ENCODE assay signal across 38 cellular contexts in genomic region chr5:168910874-168911273, GRCh38.
"Had no signal": no experiment of that assay in that cellular context is flagged by ENCODE, and none has a peak within 500 bp of the region (broad histone marks: within the 10 kb centered on the region; RNA-seq: fewer than 3 reads in every experiment).

No MANE protein-coding gene starts in this region.

- H3K9me3 Mint-ChIP-seq: activated naive CD4-positive, alpha-beta T cell treated with anti-CD3 and anti-CD28 coated beads for 36 hours; activated naive CD4-positive, alpha-beta T cell treated with anti-CD3 and anti-CD28 coated beads, Interleukin-2, amount 10 ng/mL, durations not matched to agents 7 days and 5 days; activated naive CD4-positive, alpha-beta T cell treated with anti-CD3 and anti-CD28 coated beads, Interleukin-2, amount 50 U/mL, for 24 hours; activated naive CD4-positive, alpha-beta T cell treated with anti-CD3 and anti-CD28 coated beads, Interleukin-2, amount 50 U/mL, for 72 hours; activated naive CD8-positive, alpha-beta T cell treated with anti-CD3 and anti-CD28 coated beads for 36 hours; activated naive CD8-positive, alpha-beta T cell treated with anti-CD3 and anti-CD28 coated beads, Interleukin-2, amount 10 ng/mL, durations not matched to agents 7 days and 5 days; activated naive CD8-positive, alpha-beta T cell treated with anti-CD3 and anti-CD28 coated beads, Interleukin-2, amount 50 U/mL, for 24 hours; activated T-cell treated with anti-CD3 and anti-CD28 coated beads, Interleukin-2, amount 50 U/mL, for 24 hours; activated T-cell treated with anti-CD3 and anti-CD28 coated beads, Interleukin-2, amount 50 U/mL, for 4 hours; activated T-cell treated with anti-CD3 and anti-CD28 coated beads, Interleukin-2, amount 50 U/mL, for 72 hours; activated T-helper 1 cell treated with anti-CD3 and anti-CD28 coated beads, Interleukin-12 subunit alpha, Interleukin-12 subunit beta, Interleukin-2, Interleukin-4 antibody, amounts not matched to agents 30 ng/mL and 10 ng/mL and 1 ng/mL, durations not matched to agents 14 hours and 24 hours and 36 hours; activated T-helper 17 cell treated with anti-CD3 and anti-CD28 coated beads, Interleukin-2, amount 50 U/mL, for 72 hours; activated T-helper 2 cell treated with anti-CD3 and anti-CD28 coated beads, Interferon-gamma antibody, Interleukin-2, Interleukin-4, amounts not matched to agents 10 μg/mL and 5 μg/mL and 100 μg/mL, durations not matched to agents 14 hours and 24 hours and 36 hours; brain; central memory CD8-positive, alpha-beta T cell had no signal

- H3K4me3 ChIP-seq: adrenal gland, ascending aorta, body of pancreas, breast epithelium had no signal

- ATAC-seq: activated naive CD4-positive, alpha-beta T cell treated with anti-CD3 and anti-CD28 coated beads, Interleukin-2, amount 50 U/mL, for 72 hours; activated naive CD8-positive, alpha-beta T cell treated with anti-CD3 and anti-CD28 coated beads, Interleukin-2, amount 50 U/mL, for 24 hours; activated T-cell treated with anti-CD3 and anti-CD28 coated beads, Interleukin-2, amount 50 U/mL, for 4 hours; activated T-cell treated with anti-CD3 and anti-CD28 coated beads, Interleukin-2, amount 50 U/mL, for 72 hours; activated T-helper 17 cell treated with anti-CD3 and anti-CD28 coated beads, Interleukin-2, amount 50 U/mL, for 72 hours; body of pancreas had no signal

- H3K27me3 ChIP-seq: adrenal gland, ascending aorta, body of pancreas, brain microvascular endothelial cell, breast epithelium had no signal

- H3K4me1 ChIP-seq: ascending aorta, body of pancreas, breast epithelium had no signal

- H3K27ac Mint-ChIP-seq: activated naive CD4-positive, alpha-beta T cell treated with anti-CD3 and anti-CD28 coated beads for 36 hours; activated naive CD4-positive, alpha-beta T cell treated with anti-CD3 and anti-CD28 coated beads, Interleukin-2, amount 10 ng/mL, durations not matched to agents 7 days and 5 days; activated naive CD4-positive, alpha-beta T cell treated with anti-CD3 and anti-CD28 coated beads, Interleukin-2, amount 50 U/mL, for 24 hours; activated naive CD4-positive, alpha-beta T cell treated with anti-CD3 and anti-CD28 coated beads, Interleukin-2, amount 50 U/mL, for 72 hours; activated naive CD8-positive, alpha-beta T cell; activated naive CD8-positive, alpha-beta T cell treated with anti-CD3 and anti-CD28 coated beads for 36 hours; activated naive CD8-positive, alpha-beta T cell treated with anti-CD3 and anti-CD28 coated beads, Interleukin-2, amount 10 ng/mL, durations not matched to agents 7 days and 5 days; activated naive CD8-positive, alpha-beta T cell treated with anti-CD3 and anti-CD28 coated beads, Interleukin-2, amount 50 U/mL, for 24 hours; activated T-cell treated with anti-CD3 and anti-CD28 coated beads, Interleukin-2, amount 50 U/mL, for 24 hours; activated T-cell treated with anti-CD3 and anti-CD28 coated beads, Interleukin-2, amount 50 U/mL, for 72 hours; activated T-helper 1 cell treated with anti-CD3 and anti-CD28 coated beads, Interleukin-12 subunit alpha, Interleukin-12 subunit beta, Interleukin-2, Interleukin-4 antibody, amounts not matched to agents 30 ng/mL and 10 ng/mL and 1 ng/mL, durations not matched to agents 14 hours and 24 hours and 36 hours; activated T-helper 17 cell treated with anti-CD3 and anti-CD28 coated beads, Interleukin-2, amount 50 U/mL, for 72 hours; activated T-helper 2 cell treated with anti-CD3 and anti-CD28 coated beads, Interferon-gamma antibody, Interleukin-2, Interleukin-4, amounts not matched to agents 10 μg/mL and 5 μg/mL and 100 μg/mL, durations not matched to agents 14 hours and 24 hours and 36 hours; brain had no signal

- H3K36me3 Mint-ChIP-seq: activated naive CD4-positive, alpha-beta T cell treated with anti-CD3 and anti-CD28 coated beads, Interleukin-2, amount 10 ng/mL, durations not matched to agents 7 days and 5 days; activated naive CD4-positive, alpha-beta T cell treated with anti-CD3 and anti-CD28 coated beads, Interleukin-2, amount 50 U/mL, for 24 hours; activated naive CD4-positive, alpha-beta T cell treated with anti-CD3 and anti-CD28 coated beads, Interleukin-2, amount 50 U/mL, for 72 hours; activated naive CD8-positive, alpha-beta T cell; activated naive CD8-positive, alpha-beta T cell treated with anti-CD3 and anti-CD28 coated beads for 36 hours; activated naive CD8-positive, alpha-beta T cell treated with anti-CD3 and anti-CD28 coated beads, Interleukin-2, amount 10 ng/mL, durations not matched to agents 7 days and 5 days; brain had no signal

- H3K9me3 ChIP-seq: adrenal gland, ascending aorta, body of pancreas, breast epithelium had no signal

- H3K4me1 Mint-ChIP-seq: activated naive CD4-positive, alpha-beta T cell treated with anti-CD3 and anti-CD28 coated beads, Interleukin-2, amount 10 ng/mL, durations not matched to agents 7 days and 5 days; activated naive CD4-positive, alpha-beta T cell treated with anti-CD3 and anti-CD28 coated beads, Interleukin-2, amount 50 U/mL, for 24 hours; activated naive CD8-positive, alpha-beta T cell treated with anti-CD3 and anti-CD28 coated beads for 36 hours; activated naive CD8-positive, alpha-beta T cell treated with anti-CD3 and anti-CD28 coated beads, Interleukin-2, amount 10 ng/mL, durations not matched to agents 7 days and 5 days; activated naive CD8-positive, alpha-beta T cell treated with anti-CD3 and anti-CD28 coated beads, Interleukin-2, amount 50 U/mL, for 24 hours; activated T-helper 17 cell treated with anti-CD3 and anti-CD28 coated beads, Interleukin-2, amount 50 U/mL, for 72 hours; central memory CD8-positive, alpha-beta T cell had no signal

- H3K4me3 Mint-ChIP-seq: activated naive CD4-positive, alpha-beta T cell treated with anti-CD3 and anti-CD28 coated beads for 36 hours; activated naive CD4-positive, alpha-beta T cell treated with anti-CD3 and anti-CD28 coated beads, Interleukin-2, amount 10 ng/mL, durations not matched to agents 7 days and 5 days; activated naive CD4-positive, alpha-beta T cell treated with anti-CD3 and anti-CD28 coated beads, Interleukin-2, amount 50 U/mL, for 24 hours; activated naive CD8-positive, alpha-beta T cell; activated naive CD8-positive, alpha-beta T cell treated with anti-CD3 and anti-CD28 coated beads for 36 hours; activated naive CD8-positive, alpha-beta T cell treated with anti-CD3 and anti-CD28 coated beads, Interleukin-2, amount 10 ng/mL, durations not matched to agents 7 days and 5 days; activated naive CD8-positive, alpha-beta T cell treated with anti-CD3 and anti-CD28 coated beads, Interleukin-2, amount 50 U/mL, for 24 hours; activated T-cell treated with anti-CD3 and anti-CD28 coated beads, Interleukin-2, amount 50 U/mL, for 24 hours; activated T-cell treated with anti-CD3 and anti-CD28 coated beads, Interleukin-2, amount 50 U/mL, for 4 hours; activated T-cell treated with anti-CD3 and anti-CD28 coated beads, Interleukin-2, amount 50 U/mL, for 72 hours; activated T-helper 1 cell treated with anti-CD3 and anti-CD28 coated beads, Interleukin-12 subunit alpha, Interleukin-12 subunit beta, Interleukin-2, Interleukin-4 antibody, amounts not matched to agents 30 ng/mL and 10 ng/mL and 1 ng/mL, durations not matched to agents 14 hours and 24 hours and 36 hours; activated T-helper 17 cell treated with anti-CD3 and anti-CD28 coated beads, Interleukin-2, amount 50 U/mL, for 72 hours; brain; central memory CD8-positive, alpha-beta T cell had no signal

- H3K36me3 ChIP-seq: adrenal gland, ascending aorta, brain microvascular endothelial cell, breast epithelium had no signal

- H3K27ac ChIP-seq: adrenal gland, ascending aorta, body of pancreas, brain microvascular endothelial cell, breast epithelium had no signal

- H3K27me3 Mint-ChIP-seq: brain had no signal

- DNase-seq: activated effector memory CD4-positive, alpha-beta T cell treated with anti-CD3 and anti-CD28 coated beads, Interleukin-2, amount 50 U/mL, for 16 hours; activated effector memory CD4-positive, alpha-beta T cell treated with Interleukin-2 at 50 U/mL for 16 hours; activated gamma-delta T cell; activated gamma-delta T cell treated with Interleukin-2 at 50 U/mL for 16 hours; activated naive CD4-positive, alpha-beta T cell; activated naive CD4-positive, alpha-beta T cell treated with anti-CD3 and anti-CD28 coated beads for 36 hours; activated naive CD4-positive, alpha-beta T cell treated with anti-CD3 and anti-CD28 coated beads, Interleukin-2, amount 10 ng/mL, durations not matched to agents 7 days and 5 days; activated naive CD4-positive, alpha-beta T cell treated with anti-CD3 and anti-CD28 coated beads, Interleukin-2, amount 50 U/mL, for 16 hours; activated naive CD4-positive, alpha-beta T cell treated with Interleukin-2 at 50 U/mL for 16 hours; activated naive CD8-positive, alpha-beta T cell treated with anti-CD3 and anti-CD28 coated beads for 36 hours; activated naive CD8-positive, alpha-beta T cell treated with anti-CD3 and anti-CD28 coated beads, Interleukin-2, amount 10 ng/mL, durations not matched to agents 7 days and 5 days; activated naive CD8-positive, alpha-beta T cell treated with anti-CD3 and anti-CD28 coated beads, Interleukin-2, amount 50 U/mL, for 24 hours; activated T-cell treated with anti-CD3 and anti-CD28 coated beads for 4 hours; activated T-cell treated with anti-CD3 and anti-CD28 coated beads, Interleukin-2, amount 50 U/mL, for 1 hour; activated T-cell treated with anti-CD3 and anti-CD28 coated beads, Interleukin-2, amount 50 U/mL, for 24 hours; activated T-cell treated with anti-CD3 and anti-CD28 coated beads, Interleukin-2, amount 50 U/mL, for 4 hours; activated T-cell treated with anti-CD3 and anti-CD28 coated beads, Interleukin-2, amount 50 U/mL, for 48 hours; activated T-cell treated with anti-CD3 and anti-CD28 coated beads, Interleukin-2, amount 50 U/mL, for 72 hours; adrenal gland; amniotic stem cell; amygdala; anterior cingulate cortex; aorta; body of pancreas; brain microvascular endothelial cell; caudate nucleus; central memory CD4-positive, alpha-beta T cell; cerebellar nuclear complex had no signal
